ENCODE assay signal across 26 cellular contexts in genomic region chr7:991729-992444, GRCh38. TPM values are rescaled to one million over a fixed set of nuclear protein-coding genes. Genes with fewer than 3 reads are reported as not detected.
DNase-seq lines count a peak whose midpoint lies in the region; ATAC-seq, FAIRE-seq and TF ChIP-seq lines count a peak whose summit lies in the region.
"Had no signal": no experiment of that assay in that cellular context is flagged by ENCODE, and none has a peak within 500 bp of the region (broad histone marks: within the 10 kb centered on the region; RNA-seq: fewer than 3 reads in every experiment).

No MANE protein-coding gene starts in this region.

- H3K27ac Mint-ChIP-seq in activated naive CD8-positive, alpha-beta T cell treated with anti-CD3 and anti-CD28 coated beads, Interleukin-2, amount 10 ng/mL, durations not matched to agents 7 days and 5 days = no peak overlapping the region
- no peak overlapping the region for H3K27ac Mint-ChIP-seq in activated naive CD8-positive, alpha-beta T cell treated with anti-CD3 and anti-CD28 coated beads, Interleukin-2, amount 50 U/mL, for 24 hours
- H3K27ac Mint-ChIP-seq: CD8-positive, alpha-beta T cell; T-helper 17 cell had no signal

- peak; percentile 30 for DNase-seq in activated naive CD8-positive, alpha-beta T cell treated with anti-CD3 and anti-CD28 coated beads, Interleukin-2, amount 10 ng/mL, durations not matched to agents 7 days and 5 days
- no peak for DNase-seq in activated naive CD8-positive, alpha-beta T cell treated with anti-CD3 and anti-CD28 coated beads, Interleukin-2, amount 50 U/mL, for 24 hours
- DNase-seq in HTR-8/SVneo (ENCODE audit: insufficient read length, low spot score) = no peak
- no peak for DNase-seq in H1 (ENCODE audit: low read depth in 1 of 2, low spot score in 2 of 2)
- DNase-seq in NCI-H2029 treated with DMSO at 0.1 percent for 48 hours (lab: John Stamatoyannopoulos, UW) = no peak
- DNase-seq in NCI-H1417 treated with DMSO at 0.1 percent for 48 hours (lab: John Stamatoyannopoulos, UW) = no peak
- DNase-seq: CD8-positive, alpha-beta T cell; Kasumi-1; NCI-H1092 treated with DMSO at 0.1 percent for 48 hours; NCI-H1436 treated with DMSO at 0.1 percent for 48 hours; NCI-H1930; NCI-H2171; NCI-H226; NCI-H510A; NCI-H774; PC-3; SJCRH30; T-helper 17 cell had no signal

- TF ChIP-seq EP300 in H1 (IDR thresholded peaks at IDR 0.05; ENCODE audit: borderline replicate concordance in 1 of 2, low read depth in 2 of 2, low read length in 2 of 2) = no peak

- no peak for TF ChIP-seq POLR2A in H1 (IDR thresholded peaks at IDR 0.05; ENCODE audit: control extremely low read depth in 1 of 2, low read depth in 2 of 2, low read length in 2 of 2)

- H2BK120ac ChIP-seq in H1 (replicated peaks; ENCODE audit: low read depth, low read length) = no peak overlapping the region

- no peak for TF ChIP-seq CTCF in H1 (IDR thresholded peaks at IDR 0.05; ENCODE audit: control extremely low read depth in 1 of 3, insufficient read depth in 1 of 3, low read depth in 1 of 3, low read length in 3 of 3)

- H3K9me3 Mint-ChIP-seq in activated naive CD8-positive, alpha-beta T cell treated with anti-CD3 and anti-CD28 coated beads, Interleukin-2, amount 10 ng/mL, durations not matched to agents 7 days and 5 days = no peaks in the 10 kb centered on the region
- H3K9me3 Mint-ChIP-seq in activated naive CD8-positive, alpha-beta T cell treated with anti-CD3 and anti-CD28 coated beads, Interleukin-2, amount 50 U/mL, for 24 hours = no peaks in the 10 kb centered on the region
- H3K9me3 Mint-ChIP-seq: CD8-positive, alpha-beta T cell had no signal

- no peak overlapping the region for H3K18ac ChIP-seq in H1 (ENCODE audit: extremely low read depth, low read length)

- no peak overlapping the region for H2AFZ ChIP-seq in H1 (ENCODE audit: low read length)

- no peaks in the 10 kb centered on the region for H3K9me3 ChIP-seq in H1 (ENCODE audit: insufficient read depth in 2 of 2, low read depth in 1 of 2, low read length in 1 of 2)
- H3K9me3 ChIP-seq: SJCRH30 had no signal

- no peaks in the 10 kb centered on the region for H3K27me3 ChIP-seq in H1 (replicated peaks in 1 of 4; ENCODE audit: control insufficient read depth in 3 of 4, extremely low read depth in 1 of 4, insufficient read depth in 3 of 4, low read length in 3 of 4)
- H3K27me3 ChIP-seq: SJCRH30 had no signal

- POLR2A ChIA-PET in activated naive CD8-positive, alpha-beta T cell treated with anti-CD3 and anti-CD28 coated beads, Interleukin-2, amount 10 ng/mL, durations not matched to agents 7 days and 5 days (lab: Charles Lee) = no interaction called here
- POLR2A ChIA-PET in H1 (lab: Charles Lee; ENCODE audit: partially characterized antibody) = interaction anchor here (1.4 to 2.5 kb wide), 6 partner anchors 9 to 146 kb away, joined by 3 to 8 read pairs (median 4); partner anchors contain the start of genes COX19 and CYP2W1

- H3K4me2 ChIP-seq in H1 (ENCODE audit: insufficient read depth in 1 of 2, low read depth in 2 of 2, low read length in 2 of 2) = no peak overlapping the region

- no peak overlapping the region for H2AK5ac ChIP-seq in H1 (ENCODE audit: low read depth, low read length)

- H4K20me1 ChIP-seq in H1 (replicated peaks in 1 of 2; ENCODE audit: control insufficient read depth in 1 of 2, insufficient read depth in 2 of 2, low read length in 2 of 2) = no peaks in the 10 kb centered on the region

- no peaks in the 10 kb centered on the region for H3K36me3 ChIP-seq in H1 (ENCODE audit: control insufficient read depth in 2 of 4, insufficient read depth in 4 of 4, low read length in 3 of 4)
- H3K36me3 ChIP-seq: SJCRH30 had no signal

- H3K23ac ChIP-seq in H1 (ENCODE audit: insufficient read length) = no peak overlapping the region

- no peaks in the 10 kb centered on the region for H3K27me3 Mint-ChIP-seq in activated naive CD8-positive, alpha-beta T cell treated with anti-CD3 and anti-CD28 coated beads, Interleukin-2, amount 10 ng/mL, durations not matched to agents 7 days and 5 days
- no peaks in the 10 kb centered on the region for H3K27me3 Mint-ChIP-seq in activated naive CD8-positive, alpha-beta T cell treated with anti-CD3 and anti-CD28 coated beads, Interleukin-2, amount 50 U/mL, for 24 hours
- H3K27me3 Mint-ChIP-seq: T-helper 17 cell had no signal

- no peak overlapping the region for H3K9ac ChIP-seq in H1 (replicated peaks in 1 of 4; ENCODE audit: extremely low read depth in 1 of 4, low read depth in 3 of 4, low read length in 3 of 4)

- H2BK5ac ChIP-seq in H1 (ENCODE audit: low read depth, low read length) = no peak overlapping the region

- H3K4me1 Mint-ChIP-seq in activated naive CD8-positive, alpha-beta T cell treated with anti-CD3 and anti-CD28 coated beads, Interleukin-2, amount 10 ng/mL, durations not matched to agents 7 days and 5 days = peaks cover 3% of the 10 kb centered on the region
- H3K4me1 Mint-ChIP-seq in activated naive CD8-positive, alpha-beta T cell treated with anti-CD3 and anti-CD28 coated beads, Interleukin-2, amount 50 U/mL, for 24 hours = peaks cover 5% of the 10 kb centered on the region

- peak; percentile 51 for FAIRE-seq in HTR-8/SVneo (lab: Jason Lieb, UNC)
- FAIRE-seq in H1 (lab: Jason Lieb, UNC) = no peak

- H2BK15ac ChIP-seq in H1 (ENCODE audit: low read length) = no peak overlapping the region

- no peaks in the 10 kb centered on the region for H3K79me1 ChIP-seq in H1 (ENCODE audit: low read depth, low read length)

- H4K91ac ChIP-seq in H1 (replicated peaks; ENCODE audit: insufficient read length, low read length) = no peak overlapping the region

- no peak overlapping the region for H3K27ac ChIP-seq in H1 (ENCODE audit: low read depth, low read length)
- H3K27ac ChIP-seq: HL-60, SJCRH30 had no signal

- peaks cover 0 to 9% (median 5%) of the 10 kb centered on the region in 4 experiments; a peak in 5 of 7 replicates for H3K4me1 ChIP-seq in H1 (replicated peaks in 1 of 4; ENCODE audit: control insufficient read depth in 3 of 4, insufficient read depth in 4 of 4, low read length in 3 of 4)

- no peaks in the 10 kb centered on the region for H3K79me2 ChIP-seq in H1 (ENCODE audit: control insufficient read depth in 1 of 2, insufficient read depth in 2 of 2, low read length in 2 of 2)

- no peak overlapping the region for H3K14ac ChIP-seq in H1 (ENCODE audit: insufficient read length)

- no peak for TF ChIP-seq RAD21 in H1 (IDR thresholded peaks at IDR 0.05 in 1 of 2, conservative IDR thresholded peaks at IDR 0.05 in 1 of 2; ENCODE audit: low read depth in 2 of 2, low read length in 2 of 2)

- H3K36me3 Mint-ChIP-seq in activated naive CD8-positive, alpha-beta T cell treated with anti-CD3 and anti-CD28 coated beads, Interleukin-2, amount 10 ng/mL, durations not matched to agents 7 days and 5 days = no peaks in the 10 kb centered on the region
- H3K36me3 Mint-ChIP-seq in activated naive CD8-positive, alpha-beta T cell treated with anti-CD3 and anti-CD28 coated beads, Interleukin-2, amount 50 U/mL, for 24 hours (ENCODE audit: low read depth) = no peaks in the 10 kb centered on the region

- no peak overlapping the region for H3K4me3 ChIP-seq in H1 (ENCODE audit: extremely low read depth in 1 of 4, insufficient read depth in 2 of 4, low read depth in 3 of 4, low read length in 4 of 4)
- H3K4me3 ChIP-seq: SJCRH30 had no signal

- H4K5ac ChIP-seq in H1 (ENCODE audit: insufficient read length, low read depth, low read length) = no peak overlapping the region

- no peak overlapping the region for H3K56ac ChIP-seq in H1 (replicated peaks; ENCODE audit: insufficient read length, low read depth, low read length)

- H3K4me3 Mint-ChIP-seq in activated naive CD8-positive, alpha-beta T cell treated with anti-CD3 and anti-CD28 coated beads, Interleukin-2, amount 10 ng/mL, durations not matched to agents 7 days and 5 days = no peak overlapping the region
- no peak overlapping the region for H3K4me3 Mint-ChIP-seq in activated naive CD8-positive, alpha-beta T cell treated with anti-CD3 and anti-CD28 coated beads, Interleukin-2, amount 50 U/mL, for 24 hours
- H3K4me3 Mint-ChIP-seq: CD8-positive, alpha-beta T cell; T-helper 17 cell had no signal

- no peak overlapping the region for H2BK20ac ChIP-seq in H1 (ENCODE audit: low read length)

- ATAC-seq in activated naive CD8-positive, alpha-beta T cell treated with anti-CD3 and anti-CD28 coated beads, Interleukin-2, amount 10 ng/mL, durations not matched to agents 7 days and 5 days (ENCODE audit: low read depth) = no peak
- no peak for ATAC-seq in activated naive CD8-positive, alpha-beta T cell treated with anti-CD3 and anti-CD28 coated beads, Interleukin-2, amount 50 U/mL, for 24 hours
- no peak for ATAC-seq in GM21825 (IDR thresholded peaks at IDR 0.05; ENCODE audit: unreplicated experiment)
- ATAC-seq: CD8-positive, alpha-beta T cell; PC-3; T-helper 17 cell had no signal

- H3K23me2 ChIP-seq in H1 (ENCODE audit: low read depth, low read length) = no peaks in the 10 kb centered on the region

- 93% methylated on average over 21 of the region's 27 CpGs; no CpG with 5 or more reads in 1 of the 2 experiments for WGBS in H1 (ENCODE audit: extremely low coverage in 1 of 2, insufficient coverage in 1 of 2, insufficient read length in 1 of 2, insufficient replicate concordance in 2 of 2, low coverage in 1 of 2, low lambda C conversion rate in 2 of 2, missing lambda C conversion rate in 1 of 2), 2 experiments

- H4K8ac ChIP-seq in H1 (ENCODE audit: extremely low read depth, insufficient read depth, low read length) = 0 out of 2 replicates have a peak overlapping the region, but pooled peaks have one; percentile 18

- CTCF ChIA-PET in H1 (lab: Charles Lee; ENCODE audit: partially characterized antibody) = interaction anchor here (0.7 to 10.0 kb wide), 39 partner anchors 10 to 465 kb away, joined by 3 to 143 read pairs (median 8); partner anchors contain the start of genes COX19, CYP2W1 and GPR146

- H2BK12ac ChIP-seq in H1 (ENCODE audit: low read depth, low read length) = no peak overlapping the region

- peak overlapping the region; percentile 15 for H3K4ac ChIP-seq in H1 (replicated peaks; ENCODE audit: insufficient read length, low read depth, low read length)

RNA-seq across cellular contexts. Expression of gene CYP2W1, which starts 8.9 kb away (rescaled TPM):
- total RNA-seq in activated naive CD8-positive, alpha-beta T cell treated with anti-CD3 and anti-CD28 coated beads, Interleukin-2, amount 10 ng/mL, durations not matched to agents 7 days and 5 days = not detected
- not detected in 2 replicates for total RNA-seq in H1 (2021; fragmentation: NEBNext Ultra II Directional; extraction: Animal tissue kit (Norgen Biotek cat#: 25700))
- polyA plus RNA-seq in H1 (2011; rRNA removed) = 0.05 TPM in 1 of 2 replicates, not detected in the other
- 0.04 TPM for polyA plus RNA-seq in H1 (2011; cell fraction: cytosol; rRNA removed)
- 0.16 TPM for polyA plus RNA-seq in H1 (2011; cell fraction: nucleus; rRNA removed)
- polyA plus RNA-seq in H1 (2012, experiment 1 of 2) = 0.08 to 0.14 TPM (median 0.13 TPM) in 3 of 4 replicates, not detected in the other
- not detected for polyA plus RNA-seq in H1 (2012, experiment 2 of 2)
- polyA plus RNA-seq in H1 (2013, experiment 1 of 2) = not detected
- 0.04 TPM for polyA plus RNA-seq in H1 (2013, experiment 2 of 2)
- polyA minus RNA-seq in H1 (2011; rRNA and poly(A)+ RNA removed) = not detected in 2 replicates
- not detected for polyA minus RNA-seq in H1 (2011; cell fraction: cytosol; rRNA and poly(A)+ RNA removed)
- polyA minus RNA-seq in H1 (2011; cell fraction: nucleus; rRNA and poly(A)+ RNA removed) = not detected
- total RNA-seq: A172; CD8-positive, alpha-beta T cell; H4; M059J; PC-3; Right ventricle myocardium inferior; RPMI7951; SJCRH30; T-helper 17 cell had no signal
- polyA plus RNA-seq: BJ had no signal

RNA-seq across cellular contexts. Expression of gene COX19, which starts 16.5 kb away (rescaled TPM):
- total RNA-seq in activated naive CD8-positive, alpha-beta T cell treated with anti-CD3 and anti-CD28 coated beads, Interleukin-2, amount 10 ng/mL, durations not matched to agents 7 days and 5 days = 10 to 100 TPM; 26.2 to 29.3 TPM
- 7.9 and 9.0 TPM in 2 replicates for total RNA-seq in H1 (2021; fragmentation: NEBNext Ultra II Directional; extraction: Animal tissue kit (Norgen Biotek cat#: 25700))
- polyA plus RNA-seq in H1 (2011; rRNA removed) = 3.9 and 5.8 TPM in 2 replicates
- 5.7 TPM for polyA plus RNA-seq in H1 (2011; cell fraction: cytosol; rRNA removed)
- polyA plus RNA-seq in H1 (2011; cell fraction: nucleus; rRNA removed) = 8.0 TPM
- polyA plus RNA-seq in H1 (2012, experiment 1 of 2) = 5.4 to 7.9 TPM (median 6.1 TPM) in 4 replicates
- polyA plus RNA-seq in H1 (2012, experiment 2 of 2) = 3.6 TPM
- 7.3 TPM for polyA plus RNA-seq in H1 (2013, experiment 1 of 2)
- polyA plus RNA-seq in H1 (2013, experiment 2 of 2) = 7.1 TPM
- polyA minus RNA-seq in H1 (2011; rRNA and poly(A)+ RNA removed) = 4.2 and 7.6 TPM in 2 replicates
- polyA minus RNA-seq in H1 (2011; cell fraction: cytosol; rRNA and poly(A)+ RNA removed) = 3.3 TPM
- polyA minus RNA-seq in H1 (2011; cell fraction: nucleus; rRNA and poly(A)+ RNA removed) = 13.6 TPM

RNA-seq across cellular contexts. Expression of gene ADAP1, which starts 37.4 kb away (rescaled TPM):
- total RNA-seq in activated naive CD8-positive, alpha-beta T cell treated with anti-CD3 and anti-CD28 coated beads, Interleukin-2, amount 10 ng/mL, durations not matched to agents 7 days and 5 days = 10 to 100 TPM; 25.0 to 29.8 TPM
- 5.4 and 5.8 TPM in 2 replicates for total RNA-seq in H1 (2021; fragmentation: NEBNext Ultra II Directional; extraction: Animal tissue kit (Norgen Biotek cat#: 25700))
- 6.1 and 8.1 TPM in 2 replicates for polyA plus RNA-seq in H1 (2011; rRNA removed)
- polyA plus RNA-seq in H1 (2011; cell fraction: cytosol; rRNA removed) = 7.0 TPM
- polyA plus RNA-seq in H1 (2011; cell fraction: nucleus; rRNA removed) = 14.6 TPM
- 6.7 to 9.5 TPM (median 9.3 TPM) in 4 replicates for polyA plus RNA-seq in H1 (2012, experiment 1 of 2)
- 10.2 TPM for polyA plus RNA-seq in H1 (2012, experiment 2 of 2)
- polyA plus RNA-seq in H1 (2013, experiment 1 of 2) = 5.6 TPM
- 4.6 TPM for polyA plus RNA-seq in H1 (2013, experiment 2 of 2)
- 4.6 and 6.6 TPM in 2 replicates for polyA minus RNA-seq in H1 (2011; rRNA and poly(A)+ RNA removed)
- 6.6 TPM for polyA minus RNA-seq in H1 (2011; cell fraction: cytosol; rRNA and poly(A)+ RNA removed)
- polyA minus RNA-seq in H1 (2011; cell fraction: nucleus; rRNA and poly(A)+ RNA removed) = 6.3 TPM

RNA-seq across cellular contexts. Expression of gene GPR146, which starts 52.5 kb away (rescaled TPM):
- 1 to 10 TPM; 2.1 to 4.1 TPM for total RNA-seq in activated naive CD8-positive, alpha-beta T cell treated with anti-CD3 and anti-CD28 coated beads, Interleukin-2, amount 10 ng/mL, durations not matched to agents 7 days and 5 days
- 0.54 and 1.8 TPM in 2 replicates for total RNA-seq in H1 (2021; fragmentation: NEBNext Ultra II Directional; extraction: Animal tissue kit (Norgen Biotek cat#: 25700))
- 2.7 and 3.9 TPM in 2 replicates for polyA plus RNA-seq in H1 (2011; rRNA removed)
- 2.5 TPM for polyA plus RNA-seq in H1 (2011; cell fraction: cytosol; rRNA removed)
- 3.3 TPM for polyA plus RNA-seq in H1 (2011; cell fraction: nucleus; rRNA removed)
- polyA plus RNA-seq in H1 (2012, experiment 1 of 2) = 0.62 to 1.8 TPM (median 1.3 TPM) in 4 replicates
- 2.0 TPM for polyA plus RNA-seq in H1 (2012, experiment 2 of 2)
- 1.1 TPM for polyA plus RNA-seq in H1 (2013, experiment 1 of 2)
- polyA plus RNA-seq in H1 (2013, experiment 2 of 2) = 0.79 TPM
- 2.9 and 4.5 TPM in 2 replicates for polyA minus RNA-seq in H1 (2011; rRNA and poly(A)+ RNA removed)
- polyA minus RNA-seq in H1 (2011; cell fraction: cytosol; rRNA and poly(A)+ RNA removed) = 0.81 TPM
- 3.9 TPM for polyA minus RNA-seq in H1 (2011; cell fraction: nucleus; rRNA and poly(A)+ RNA removed)
